8 cellular contexts compared by ENCODE assay signal in the genomic region with DNA sequence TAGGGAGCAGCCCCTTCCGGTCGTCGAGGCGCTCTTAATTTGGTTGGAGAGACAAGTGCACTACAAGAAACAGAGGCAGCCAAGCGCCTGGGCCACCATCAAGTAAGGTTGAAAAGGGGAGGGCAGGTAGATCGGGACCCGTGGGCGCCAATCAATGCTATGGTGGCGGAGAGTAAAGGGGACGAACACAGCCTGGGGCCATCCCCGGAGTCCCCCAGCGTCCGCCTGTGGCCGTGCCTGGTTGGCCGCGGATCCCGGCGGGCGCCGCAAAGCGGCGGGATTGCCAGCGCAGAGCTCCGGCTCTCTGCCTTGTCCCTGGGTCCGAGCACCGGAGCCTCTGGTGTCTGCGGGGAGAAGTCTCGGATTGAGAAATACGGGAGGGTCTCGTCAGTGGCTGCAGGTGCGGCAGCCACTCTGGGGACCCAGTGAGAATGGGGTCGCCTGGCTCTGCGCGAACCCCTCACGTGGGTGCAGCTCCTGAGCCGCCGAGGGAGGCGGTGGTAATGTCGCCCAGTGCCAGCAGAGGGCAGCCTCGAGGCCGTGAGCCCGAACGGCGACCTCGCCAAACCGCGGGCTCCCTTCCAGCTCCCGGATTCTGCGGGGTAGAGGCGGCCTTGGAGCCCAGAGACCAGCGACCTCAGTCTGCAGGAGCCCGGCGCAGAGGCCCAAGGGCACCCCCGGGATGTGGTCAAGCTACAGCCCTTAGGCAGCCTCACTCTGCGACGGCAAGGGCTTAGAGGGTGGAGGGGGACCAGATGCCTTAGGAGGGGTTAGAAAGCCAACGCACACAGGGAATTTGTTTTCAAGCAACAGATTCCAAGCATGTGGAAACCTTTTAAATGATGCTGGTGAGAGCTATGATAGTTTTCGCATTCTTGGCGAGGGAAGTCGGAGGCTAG. TPM values are rescaled to one million over a fixed set of nuclear protein-coding genes. Genes with fewer than 3 reads are reported as not detected.
A peak's percentile ranks its signal among the peaks of the same experiment; 100 is the strongest.
DNase-seq lines count a peak whose midpoint lies in the region; ATAC-seq and TF ChIP-seq lines count a peak whose summit lies in the region.

No MANE protein-coding gene starts in this region.

- no peak overlapping the region for H2BK15ac ChIP-seq in IMR-90 (ENCODE audit: low read depth, low read length)

- no peaks in the 10 kb centered on the region for H3K79me1 ChIP-seq in IMR-90 (ENCODE audit: low read depth in 1 of 2, low read length in 2 of 2)

- no peaks in the 10 kb centered on the region for H3K9me3 Mint-ChIP-seq in CD8-positive, alpha-beta T cell
- H3K9me3 Mint-ChIP-seq in T-helper 1 cell treated with Interleukin-12 subunit alpha and Interleukin-12 subunit beta and Interleukin-4 antibody, amounts not matched to agents 30 μg/mL and 1 μg/mL, for 36 hours, result no peaks in the 10 kb centered on the region

- peaks cover 29% of the 10 kb centered on the region for H3K4me1 Mint-ChIP-seq in CD8-positive, alpha-beta T cell (ENCODE audit: low read depth)
- H3K4me1 Mint-ChIP-seq in T-helper 1 cell treated with Interleukin-12 subunit alpha and Interleukin-12 subunit beta and Interleukin-4 antibody, amounts not matched to agents 30 μg/mL and 1 μg/mL, for 36 hours (ENCODE audit: low read depth), result peaks cover 4% of the 10 kb centered on the region

- no peak overlapping the region for H3K56ac ChIP-seq in IMR-90 (ENCODE audit: extremely low read depth, insufficient read depth, low read length)

- CTCF ChIA-PET in CD8-positive, alpha-beta T cell (lab: Charles Lee), result interaction anchor here (0.7 to 2.0 kb wide), 27 partner anchors 9 to 586 kb away, joined by 3 to 25 read pairs (median 4); partner anchors contain the start of genes FOXL2 and FOXL2NB
- CTCF ChIA-PET in IMR-90 (lab: Yijun Ruan, JAX), result interaction anchor here (0.5 to 1.6 kb wide), 29 partner anchors 9 to 506 kb away, joined by 3 to 26 read pairs (median 4); partner anchors contain the start of gene CEP70

- POLR2A ChIA-PET in CD8-positive, alpha-beta T cell (lab: Charles Lee), result no interaction called here
- POLR2A ChIA-PET in IMR-90 (lab: Charles Lee; ENCODE audit: unreplicated experiment), result interaction anchor here (0.6 kb wide), 3 partner anchors 366 to 459 kb away, joined by 3 to 6 read pairs (median 4); no protein-coding TSS in a partner anchor

- H3K4ac ChIP-seq in IMR-90 (ENCODE audit: low read depth, low read length), result no peak overlapping the region

- no peaks in the 10 kb centered on the region for H3K9me3 ChIP-seq in CD8-positive, alpha-beta T cell (ENCODE audit: low read length)
- H3K9me3 ChIP-seq in IMR-90 (ENCODE audit: control insufficient read depth, insufficient read depth, low read length) (no peaks in the 10 kb centered on the region), ascending aorta (no peaks in the 10 kb centered on the region), gastrocnemius medialis (no peaks in the 10 kb centered on the region)

- H4K5ac ChIP-seq in IMR-90 (ENCODE audit: low read depth, low read length), result no peak overlapping the region

- H3K14ac ChIP-seq in IMR-90 (replicated peaks; ENCODE audit: low read depth, low read length), result no peak overlapping the region

- TF ChIP-seq POLR2A in IMR-90 (IDR thresholded peaks at IDR 0.05; ENCODE audit: low read depth, low read length) (no peak), gastrocnemius medialis (IDR thresholded peaks at IDR 0.05) (no peak)

- H3K36me3 ChIP-seq in CD8-positive, alpha-beta T cell (ENCODE audit: insufficient read depth, low read length), result no peaks in the 10 kb centered on the region
- no peaks in the 10 kb centered on the region for H3K36me3 ChIP-seq in IMR-90 (ENCODE audit: control insufficient read depth, insufficient read depth, low read length)
- no peaks in the 10 kb centered on the region for H3K36me3 ChIP-seq in ascending aorta
- H3K36me3 ChIP-seq in gastrocnemius medialis, result no peaks in the 10 kb centered on the region

- H2BK20ac ChIP-seq in IMR-90 (ENCODE audit: low read depth, low read length), result no peak overlapping the region

- H3K9ac ChIP-seq in IMR-90 (ENCODE audit: low read depth, low read length), result no peak overlapping the region

- H3K9me1 ChIP-seq in IMR-90 (ENCODE audit: insufficient read depth, low read length), result peaks cover 6% of the 10 kb centered on the region; the same call in 1 of the 2 replicates

- peak; percentile 89 for ATAC-seq in CD8-positive, alpha-beta T cell
- ATAC-seq in GM19438 (IDR thresholded peaks at IDR 0.05; ENCODE audit: low read depth, unreplicated experiment) (peak; percentile 74), IMR-90 (ENCODE audit: low read depth) (peak; percentile 93), gastrocnemius medialis (peak; percentile 67 to 68)

- H2AFZ ChIP-seq in IMR-90 (replicated peaks; ENCODE audit: low read length, poor library complexity), result peak overlapping the region; percentile 89

- H2AK9ac ChIP-seq in IMR-90 (replicated peaks; ENCODE audit: low read depth, low read length, poor library complexity), result peak overlapping the region; percentile 75

- peak; percentile 41 to 80 (median 60) for DNase-seq in CD8-positive, alpha-beta T cell
- DNase-seq in IMR-90, result peak; percentile 29
- peak in 1 of 2 donors; percentile 85 for DNase-seq in ascending aorta (ENCODE audit: low spot score in 2 of 2)
- peak in 44 of 51 donors; percentile 3 to 77 (median 36) for DNase-seq in hypothalamus (lab: John Stamatoyannopoulos, UW)
- peak; percentile 34 to 55 for DNase-seq in gastrocnemius medialis
- no peak for DNase-seq in cerebellar nuclear complex (lab: John Stamatoyannopoulos, UW)

- H2AK5ac ChIP-seq in IMR-90 (ENCODE audit: low read depth, low read length), result no peak overlapping the region

- H3K27ac Mint-ChIP-seq in CD8-positive, alpha-beta T cell, result no peak overlapping the region
- H3K27ac Mint-ChIP-seq in T-helper 1 cell treated with Interleukin-12 subunit alpha and Interleukin-12 subunit beta and Interleukin-4 antibody, amounts not matched to agents 30 μg/mL and 1 μg/mL, for 36 hours, result peak overlapping the region; percentile 31

- no peak overlapping the region for H2BK5ac ChIP-seq in IMR-90 (ENCODE audit: low read depth, low read length, poor library complexity, severe bottlenecking)

- H3K18ac ChIP-seq in IMR-90 (ENCODE audit: low read depth, low read length), result no peak overlapping the region

- no peak overlapping the region for H3K27ac ChIP-seq in CD8-positive, alpha-beta T cell (ENCODE audit: low read depth, low read length)
- H3K27ac ChIP-seq in IMR-90 (ENCODE audit: insufficient read depth, low read length) (no peak overlapping the region), ascending aorta (no peak overlapping the region), gastrocnemius medialis (no peak overlapping the region)

- TF ChIP-seq CTCF in CD8-positive, alpha-beta T cell (IDR thresholded peaks at IDR 0.05), result peak; percentile 90
- TF ChIP-seq CTCF in IMR-90 (conservative IDR thresholded peaks at IDR 0.05; ENCODE audit: low read depth, low read length) (peak; percentile 74), ascending aorta (IDR thresholded peaks at IDR 0.05) (peak; percentile 69 to 96 (median 95)), gastrocnemius medialis (IDR thresholded peaks at IDR 0.05 in 4 of 5, conservative IDR thresholded peaks at IDR 0.05 in 1 of 5) (peak; percentile 59 to 95 (median 88))

- in situ Hi-C loops in IMR-90 (cut with MboI; ENCODE audit: low sequenced_read_pairs), result loop anchor here (10.0 kb wide), 1 partner anchor 179 kb away; no protein-coding TSS in a partner anchor
- in situ Hi-C loops in gastrocnemius medialis (cut with MboI; ENCODE audit: low sequenced_read_pairs in 4 of 4), result loop anchor here (10.0 to 25.0 kb wide), 3 partner anchors 376 to 401 kb away; partner anchors contain the start of gene MRPS22 (in 2 of the 4)

- H3K4me1 ChIP-seq in CD8-positive, alpha-beta T cell (ENCODE audit: insufficient read depth, low read length), result peaks cover 46% of the 10 kb centered on the region
- peaks cover 4% of the 10 kb centered on the region; the same call in 1 of the 2 replicates for H3K4me1 ChIP-seq in IMR-90 (ENCODE audit: control insufficient read depth, insufficient read depth, low read length)
- H3K4me1 ChIP-seq in ascending aorta, result peaks cover 12 to 33% of the 10 kb centered on the region in 2 donors
- peaks cover 28 to 34% of the 10 kb centered on the region in 2 donors for H3K4me1 ChIP-seq in gastrocnemius medialis

- no peak overlapping the region for H2BK120ac ChIP-seq in IMR-90 (ENCODE audit: low read depth, low read length)

- peaks cover 64% of the 10 kb centered on the region for H3K27me3 Mint-ChIP-seq in CD8-positive, alpha-beta T cell (ENCODE audit: low read depth)
- H3K27me3 Mint-ChIP-seq in T-helper 1 cell treated with Interleukin-12 subunit alpha and Interleukin-12 subunit beta and Interleukin-4 antibody, amounts not matched to agents 30 μg/mL and 1 μg/mL, for 36 hours (ENCODE audit: low read depth), result peaks cover 83% of the 10 kb centered on the region

- H3K4me2 ChIP-seq in IMR-90 (ENCODE audit: low read depth, low read length), result peak overlapping the region; percentile 95

- peaks cover 14% of the 10 kb centered on the region; the same call in 1 of the 2 replicates for H4K20me1 ChIP-seq in IMR-90 (ENCODE audit: insufficient read depth, low read length)

- peak overlapping the region; percentile 75 for H3K4me3 Mint-ChIP-seq in CD8-positive, alpha-beta T cell
- H3K4me3 Mint-ChIP-seq in T-helper 1 cell treated with Interleukin-12 subunit alpha and Interleukin-12 subunit beta and Interleukin-4 antibody, amounts not matched to agents 30 μg/mL and 1 μg/mL, for 36 hours, result peak overlapping the region; percentile 57

- 1% methylated on average over 25 of the region's 60 CpGs; no CpG with 5 or more reads in 1 of the 2 experiments for WGBS in IMR-90 (ENCODE audit: extremely low coverage in 2 of 2, insufficient read length in 1 of 2), 2 experiments

- dilution Hi-C loops in IMR-90 (cut with HindIII; ENCODE audit: low sequenced_read_pairs, unreplicated experiment), result no loop called here

- no peak overlapping the region for H4K8ac ChIP-seq in IMR-90 (ENCODE audit: low read depth in 2 of 2, low read length in 2 of 2)

- peaks cover 24% of the 10 kb centered on the region for H3K27me3 ChIP-seq in CD8-positive, alpha-beta T cell (ENCODE audit: insufficient read depth, low read length)
- H3K27me3 ChIP-seq in IMR-90 (ENCODE audit: control insufficient read depth, insufficient read depth, low read length) (peaks cover 79% of the 10 kb centered on the region), ascending aorta (peaks cover 40% of the 10 kb centered on the region), gastrocnemius medialis (peaks cover 50 to 56% (median 51%) of the 10 kb centered on the region in 3 donors)

- TF ChIP-seq RAD21 in IMR-90 (IDR thresholded peaks at IDR 0.05; ENCODE audit: low read length), result peak; percentile 55

- intact Hi-C loops in CD8-positive, alpha-beta T cell (cut with DNase I, micrococcal nuclease), result loop anchor here (1.0 kb wide), 1 partner anchor 393 kb away; no protein-coding TSS in a partner anchor
- intact Hi-C loops in IMR-90 (cut with micrococcal nuclease), result loop anchor here (1.0 to 5.0 kb wide), 3 partner anchors 43 to 393 kb away; no protein-coding TSS in a partner anchor
- intact Hi-C loops in ascending aorta (cut with DNase I), result loop anchor here (5.0 kb wide), 1 partner anchor 391 kb away; no protein-coding TSS in a partner anchor
- intact Hi-C loops in gastrocnemius medialis (cut with DNase I; ENCODE audit: low total_unique reads), result loop anchor here (5.0 kb wide), 1 partner anchor 391 kb away; no protein-coding TSS in a partner anchor

- H3K23ac ChIP-seq in IMR-90 (ENCODE audit: low read depth, low read length), result 0 out of 2 replicates have a peak overlapping the region, but pooled peaks have one; percentile 31

- no TSS peak for BruUV-seq in IMR-90 (replicated peaks; lab: Mats Ljungman, UMichigan)

- no peak overlapping the region for H4K91ac ChIP-seq in IMR-90 (ENCODE audit: insufficient read depth, low read depth, low read length)

- no peaks in the 10 kb centered on the region for H3K36me3 Mint-ChIP-seq in CD8-positive, alpha-beta T cell
- H3K36me3 Mint-ChIP-seq in T-helper 1 cell treated with Interleukin-12 subunit alpha and Interleukin-12 subunit beta and Interleukin-4 antibody, amounts not matched to agents 30 μg/mL and 1 μg/mL, for 36 hours (ENCODE audit: low read depth), result no peaks in the 10 kb centered on the region

- H3K4me3 ChIP-seq in CD8-positive, alpha-beta T cell (ENCODE audit: low read depth, low read length), result peak overlapping the region; percentile 50
- H3K4me3 ChIP-seq in IMR-90 (ENCODE audit: insufficient read depth, low read depth, low read length) (peak overlapping the region; percentile 41), ascending aorta (peak overlapping the region; percentile 37 to 56), gastrocnemius medialis (peak overlapping the region; percentile 32 to 70 (median 44))

RNA-seq across cellular contexts. Expression of gene FOXL2, which starts 10.8 kb away (rescaled TPM):
- total RNA-seq in CD8-positive, alpha-beta T cell, result under 1 TPM in 1 of 2 experiments, not detected in 1; 0.11 TPM
- total RNA-seq in IMR-90 (2012; rRNA removed) (not detected in 2 replicates), ascending aorta (not detected), gastrocnemius medialis (not detected)
- polyA plus RNA-seq in IMR-90 (2012; rRNA removed), result 0.07 TPM in 2 replicates
- 0.14 TPM in 1 of 2 replicates, not detected in the other for polyA plus RNA-seq in IMR-90 (2012; cell fraction: cytosol; rRNA removed)
- polyA plus RNA-seq in IMR-90 (2012; cell fraction: nucleus; rRNA removed; ENCODE audit: low replicate concordance), result 0.06 and 0.12 TPM in 2 replicates

RNA-seq across cellular contexts. Expression of gene FOXL2NB, which starts 10.9 kb away (rescaled TPM):
- total RNA-seq in CD8-positive, alpha-beta T cell, result not detected
- total RNA-seq in IMR-90 (2012; rRNA removed), result under 0.01 TPM in 1 of 2 replicates, not detected in the other
- 0.05 TPM in 1 of 2 replicates, not detected in the other for polyA plus RNA-seq in IMR-90 (2012; rRNA removed)
- polyA plus RNA-seq in IMR-90 (2012; cell fraction: cytosol; rRNA removed), result 0.01 and 0.09 TPM in 2 replicates
- polyA plus RNA-seq in IMR-90 (2012; cell fraction: nucleus; rRNA removed; ENCODE audit: low replicate concordance), result 0.13 and 0.22 TPM in 2 replicates
- total RNA-seq in ascending aorta, result not detected
- total RNA-seq in gastrocnemius medialis, result not detected

Comparison
In these comparisons a context has a peak if more than half of its experiments do, and no peak if none do; other contexts are left out.
1. DNase-seq: peak in CD8-positive, alpha-beta T cell (7 of 7), IMR-90 (single experiment), hypothalamus (44 of 51) and gastrocnemius medialis (2 of 2); none in cerebellar nuclear complex (0 of 2).
2. Peak in every context shown above with its lines, with median percentiles within 50 percentile points of each other: ATAC-seq, H3K4me3 ChIP-seq and CTCF ChIP-seq.